In genomic region chr16:57709663-57710062, GRCh38 we compare ENCODE assay signal across 21 cellular contexts. TPM values are rescaled to one million over a fixed set of nuclear protein-coding genes. Genes with fewer than 3 reads are reported as not detected.
DNase-seq lines count a peak whose midpoint lies in the region; ATAC-seq, FAIRE-seq and TF ChIP-seq lines count a peak whose summit lies in the region.
"Had no signal": no experiment of that assay in that cellular context is flagged by ENCODE, and none has a peak within 500 bp of the region (broad histone marks: within the 10 kb centered on the region; RNA-seq: fewer than 3 reads in every experiment).

No MANE protein-coding gene starts in this region.

- WGBS in K562 (ENCODE audit: insufficient coverage, low coverage, missing lambda C conversion rate): 8% methylated on average over 3 of the region's 3 CpGs
- WGBS in HepG2 (ENCODE audit: low lambda C conversion rate): 2% methylated on average over 3 of the region's 3 CpGs
- WGBS in spleen, 5 donors: 72 to 94% (median 83%) methylated on average over 3 of the region's 3 CpGs
- 84 to 92% (median 89%) methylated on average over 3 of the region's 3 CpGs for WGBS in stomach, 5 donors

- no peaks in the 10 kb centered on the region for H3K79me2 ChIP-seq in K562 (ENCODE audit: control insufficient read depth, insufficient read depth, low read length)
- H3K79me2 ChIP-seq in HepG2 (ENCODE audit: insufficient read depth, low read length): no peaks in the 10 kb centered on the region

- BruUV-seq in K562 (replicated peaks; lab: Mats Ljungman, UMichigan): no TSS peak
- no TSS peak for BruUV-seq in HepG2 (replicated peaks; lab: Mats Ljungman, UMichigan)

- H2AFZ ChIP-seq in K562 (ENCODE audit: low read depth, low read length) (no peak overlapping the region), HepG2 (ENCODE audit: low read length) (no peak overlapping the region)
- H2AFZ ChIP-seq: GM23248 had no signal

- H3K9me3 ChIP-seq in K562 (replicated peaks; ENCODE audit: control insufficient read depth, insufficient read depth, low read depth, low read length) (no peaks in the 10 kb centered on the region), HepG2 (ENCODE audit: low read length) (no peaks in the 10 kb centered on the region), spleen (no peaks in the 10 kb centered on the region), stomach (no peaks in the 10 kb centered on the region)
- H3K9me3 ChIP-seq: BE2C, HAP-1 had no signal

- H3K4me1 ChIP-seq in K562 (replicated peaks in 1 of 2; ENCODE audit: control insufficient read depth in 2 of 2, insufficient read depth in 2 of 2, low read length in 2 of 2) (peaks cover 6 to 16% of the 10 kb centered on the region in 2 experiments; a peak in 4 of 5 replicates), HepG2 (ENCODE audit: insufficient read depth, low read length) (peaks cover 42% of the 10 kb centered on the region), spleen (no peaks in the 10 kb centered on the region), stomach (peaks cover 0 to 1% (median 0%) of the 10 kb centered on the region in 4 donors)
- H3K4me1 ChIP-seq: BE2C, HAP-1 had no signal

- CTCF ChIA-PET in K562 (lab: Yijun Ruan, JAX; ENCODE audit: low intra/inter-chr PET ratio) (no interaction called here), HepG2 (lab: Yijun Ruan, JAX; ENCODE audit: low intra/inter-chr PET ratio, low total read pairs) (interaction anchor here (1.1 to 1.9 kb wide), 3 partner anchors 11 to 61 kb away, joined by 3 to 5 read pairs (median 3); partner anchors contain the start of gene DRC7)

- FAIRE-seq in K562 (lab: Jason Lieb, UNC): no peak
- peak; percentile 91 for FAIRE-seq in HepG2 (lab: Jason Lieb, UNC)
- FAIRE-seq: A204.1, GM12892, GM18507 had no signal

- no peaks in the 10 kb centered on the region for H3K9me1 ChIP-seq in K562 (ENCODE audit: control insufficient read depth, insufficient read depth, low read length)

- TF ChIP-seq CTCF in K562 (IDR thresholded peaks at IDR 0.05 in 2 of 3, conservative IDR thresholded peaks at IDR 0.05 in 1 of 3; ENCODE audit: insufficient read depth in 2 of 3, low read depth in 1 of 3, low read length in 3 of 3) (no peak), HepG2 (CRISPR knock-in tag; IDR thresholded peaks at IDR 0.05) (no peak), spleen (IDR thresholded peaks at IDR 0.05 in 8 of 11, conservative IDR thresholded peaks at IDR 0.05 in 3 of 11) (no peak), stomach (IDR thresholded peaks at IDR 0.05) (no peak)

- POLR2A ChIA-PET in K562 (lab: Yijun Ruan, JAX): no interaction called here
- POLR2A ChIA-PET in HepG2 (lab: Yijun Ruan, JAX): interaction anchor here (1.0 to 1.4 kb wide), 3 partner anchors 9 to 42 kb away, joined by 5 to 7 read pairs (median 5); partner anchors contain the start of genes ADGRG3 and KATNB1

- no peak overlapping the region for H3K9ac ChIP-seq in K562 (ENCODE audit: insufficient read depth in 1 of 2, low read depth in 2 of 2, low read length in 2 of 2)
- peak overlapping the region; percentile 12; the same call in 1 of the 2 replicates for H3K9ac ChIP-seq in HepG2 (ENCODE audit: insufficient read depth, low read depth, low read length)
- H3K9ac ChIP-seq: GM23248 had no signal

- H3K36me3 ChIP-seq in K562 (ENCODE audit: control insufficient read depth, insufficient read depth, low read length) (no peaks in the 10 kb centered on the region), HepG2 (replicated peaks in 1 of 2; ENCODE audit: control insufficient read depth in 1 of 2, insufficient read depth in 2 of 2, low read length in 2 of 2) (no peaks in the 10 kb centered on the region), spleen (no peaks in the 10 kb centered on the region), stomach (no peaks in the 10 kb centered on the region)
- H3K36me3 ChIP-seq: BE2C, HAP-1 had no signal

- intact Hi-C loops in K562 (cut with micrococcal nuclease): no loop called here
- intact Hi-C loops in HepG2 (cut with micrococcal nuclease; ENCODE audit: unreplicated experiment): no loop called here
- intact Hi-C loops in spleen (cut with DNase I; ENCODE audit: low total_unique reads): no loop called here
- intact Hi-C loops in stomach (cut with DNase I; ENCODE audit: low total_unique reads): no loop called here

- no peak overlapping the region for H3K27ac ChIP-seq in K562 (ENCODE audit: extremely low read depth, low read depth, low read length)
- peak overlapping the region; percentile 62 for H3K27ac ChIP-seq in HepG2 (ENCODE audit: extremely low read length, insufficient read depth, low read length)
- no peak overlapping the region for H3K27ac ChIP-seq in spleen
- no peak overlapping the region for H3K27ac ChIP-seq in stomach
- H3K27ac ChIP-seq: GM23248 had no signal

- TF ChIP-seq POLR2A in K562 (conservative IDR thresholded peaks at IDR 0.05) (no peak), HepG2 (IDR thresholded peaks at IDR 0.05; ENCODE audit: insufficient read depth in 1 of 2, low read depth in 2 of 2, low read length in 2 of 2) (no peak), spleen (IDR thresholded peaks at IDR 0.05) (no peak), stomach (IDR thresholded peaks at IDR 0.05) (no peak)

- TF ChIP-seq EP300 in K562 (IDR thresholded peaks at IDR 0.05; ENCODE audit: low read length) (no peak), HepG2 (IDR thresholded peaks at IDR 0.05; ENCODE audit: low read depth in 2 of 2, low read length in 2 of 2) (peak in 1 of 2 experiments; percentile 68; a peak in 2 of 4 replicates), HepG2 (CRISPR knock-in tag; IDR thresholded peaks at IDR 0.05; ENCODE audit: borderline replicate concordance) (no peak), stomach (IDR thresholded peaks at IDR 0.05) (no peak)

- H3K4me2 ChIP-seq in K562 (ENCODE audit: insufficient read depth, low read length): no peak overlapping the region
- peak overlapping the region; percentile 55 for H3K4me2 ChIP-seq in HepG2 (ENCODE audit: low read depth, low read length)

- in situ Hi-C loops in K562 (cut with MboI) (no loop called here), HepG2 (cut with HindIII; ENCODE audit: extremely low pct_ligation_motif_present, low pct_unique_long_range_greater_than_20kb) (no loop called here)

- H4K20me1 ChIP-seq in K562 (replicated peaks; ENCODE audit: control insufficient read depth, insufficient read depth, low read length) (no peaks in the 10 kb centered on the region), HepG2 (ENCODE audit: insufficient read depth, low read length) (no peaks in the 10 kb centered on the region)

- no peak for DNase-seq in K562 (ENCODE audit: extremely low read depth in 1 of 4, low spot score in 3 of 4)
- peak; percentile 75 for DNase-seq in HepG2 (ENCODE audit: low spot score)
- peak; percentile 4 for DNase-seq in spleen
- DNase-seq in COLO668 (lab: John Stamatoyannopoulos, UW; ENCODE audit: unreplicated experiment): no peak
- no peak for DNase-seq in stomach
- DNase-seq: ACHN; BE2C; C1 segment of cervical spinal cord; CD4-positive, CD25-positive, alpha-beta regulatory T cell; DMS153; DMS79; GDM1; GM23248; KBM-7 had no signal

- H3K27me3 ChIP-seq in K562 (ENCODE audit: control insufficient read depth in 2 of 2, insufficient read depth in 2 of 2, low read length in 2 of 2) (peaks cover 5 to 21% of the 10 kb centered on the region in 2 experiments; a peak in 4 of 5 replicates), HepG2 (ENCODE audit: control insufficient read depth in 1 of 2, insufficient read depth in 2 of 2, low read length in 2 of 2) (no peaks in the 10 kb centered on the region), spleen (replicated peaks in 1 of 7) (no peaks in the 10 kb centered on the region), stomach (peaks cover 0 to 5% (median 5%) of the 10 kb centered on the region in 3 donors)
- H3K27me3 ChIP-seq: BE2C had no signal

- H3K4me3 ChIP-seq in K562 (no peak overlapping the region), HepG2 (replicated peaks in 1 of 3; ENCODE audit: insufficient read depth in 1 of 3, low read depth in 2 of 3, low read length in 3 of 3) (no peak overlapping the region), spleen (no peak overlapping the region), stomach (no peak overlapping the region)
- H3K4me3 ChIP-seq: GM23248, HAP-1 had no signal

- no peak for ATAC-seq in K562
- ATAC-seq in HepG2: peak; percentile 83

- TF ChIP-seq RAD21 in K562 (CRISPR knock-in tag; conservative IDR thresholded peaks at IDR 0.05 in 1 of 2, IDR thresholded peaks at IDR 0.05 in 1 of 2): no peak
- TF ChIP-seq RAD21 in HepG2 (CRISPR knock-in tag; IDR thresholded peaks at IDR 0.05): no peak

RNA-seq across cellular contexts. Expression of gene DRC7, which starts 15.1 kb away (rescaled TPM):
- total RNA-seq in K562 (2011; cell fraction: chromatin; rRNA removed; ENCODE audit: low replicate concordance): 0.90 and 1.9 TPM in 2 replicates
- not detected in 2 replicates for total RNA-seq in K562 (2011; cell fraction: nucleolus; rRNA removed)
- 0.15 TPM in 1 of 2 replicates, not detected in the other for total RNA-seq in K562 (2011; cell fraction: nucleoplasm; rRNA removed)
- total RNA-seq in K562 (2014; rRNA removed) (0.09 TPM in 1 of 2 replicates, not detected in the other), K562 (2014; rRNA removed; fragmentation: Illumina TruSeq; extraction: Trizol) (0.04 TPM in 1 of 2 replicates, not detected in the other), K562 (2015; rRNA removed; fragmentation: Illumina TruSeq; extraction: Trizol) (0.19 and 0.33 TPM in 2 replicates), K562 (2021) (0.22 and 0.24 TPM in 2 replicates), HepG2 (2016; rRNA removed; fragmentation: Illumina TruSeq; extraction: Trizol) (2.7 and 3.4 TPM in 2 replicates), spleen (1 to 10 TPM in 1 of 7 donors, under 1 TPM in 2, not detected in 4; 0.20 to 2.1 (median 0.60) TPM), stomach (not detected)
- polyA plus RNA-seq in K562 (2011; rRNA removed) (0.13 and 0.53 TPM in 2 replicates), K562 (2014; fragmentation: Illumina TruSeq; extraction: Trizol) (0.12 and 0.29 TPM in 2 replicates), K562 (2014; fragmentation: Nextera tagmentation; extraction: Ambion mirVana) (not detected), K562 (2014; rRNA removed) (not detected in 2 replicates), HepG2 (2011; rRNA removed) (3.4 and 3.5 TPM in 2 replicates), spleen (under 1 TPM; 0.03 to 0.11 (median 0.06) TPM), stomach (not detected)
- polyA plus RNA-seq in K562 (2011; cell fraction: cytosol; rRNA removed): 0.07 and 0.40 TPM in 2 replicates
- polyA plus RNA-seq in K562 (2011; cell fraction: nucleus; rRNA removed): 0.65 and 1.0 TPM in 2 replicates
- polyA plus RNA-seq in K562 (2012): 0.51 and 1.4 TPM in 2 replicates
- polyA minus RNA-seq in K562 (2011; rRNA and poly(A)+ RNA removed): 0.35 and 0.69 TPM in 2 replicates
- not detected in 2 replicates for polyA minus RNA-seq in K562 (2011; cell fraction: cytosol; rRNA and poly(A)+ RNA removed)
- polyA minus RNA-seq in K562 (2011; cell fraction: nucleus; rRNA and poly(A)+ RNA removed): 0.27 and 0.67 TPM in 2 replicates
- 0.26 and 1.5 TPM in 2 replicates for total RNA-seq in HepG2 (2016; cell fraction: cytosol; rRNA removed; fragmentation: Illumina TruSeq; extraction: Trizol; ENCODE audit: low read depth)
- 2.4 and 2.5 TPM in 2 replicates for total RNA-seq in HepG2 (2016; cell fraction: insoluble cytoplasmic fraction; rRNA removed; fragmentation: Illumina TruSeq; extraction: Trizol)
- total RNA-seq in HepG2 (2016; cell fraction: membrane; rRNA removed; fragmentation: Illumina TruSeq; extraction: Trizol): 1.4 and 2.1 TPM in 2 replicates
- total RNA-seq in HepG2 (2016; cell fraction: nucleus; rRNA removed; fragmentation: Illumina TruSeq; extraction: Trizol): 0.59 and 1.6 TPM in 2 replicates
- 2.7 and 3.1 TPM in 2 replicates for polyA plus RNA-seq in HepG2 (2011; cell fraction: cytosol; rRNA removed)
- 3.4 TPM in 2 replicates for polyA plus RNA-seq in HepG2 (2011; cell fraction: nucleus; rRNA removed)
- 4.1 and 4.4 TPM in 2 replicates for polyA plus RNA-seq in HepG2 (2012)
- 0.70 and 1.3 TPM in 2 replicates for polyA plus RNA-seq in HepG2 (2016; cell fraction: cytosol; fragmentation: Illumina TruSeq; extraction: Trizol; ENCODE audit: low read depth)
- polyA plus RNA-seq in HepG2 (2016; cell fraction: insoluble cytoplasmic fraction; fragmentation: Illumina TruSeq; extraction: Trizol; ENCODE audit: low read depth): 2.0 and 2.4 TPM in 2 replicates
- 1.0 and 1.1 TPM in 2 replicates for polyA plus RNA-seq in HepG2 (2016; cell fraction: membrane; fragmentation: Illumina TruSeq; extraction: Trizol; ENCODE audit: low read depth)
- 1.6 and 1.8 TPM in 2 replicates for polyA plus RNA-seq in HepG2 (2016; cell fraction: nucleus; fragmentation: Illumina TruSeq; extraction: Trizol; ENCODE audit: insufficient read depth, low read depth)
- 1.2 TPM in 1 of 2 replicates, not detected in the other for polyA minus RNA-seq in HepG2 (2011; rRNA and poly(A)+ RNA removed; ENCODE audit: low replicate concordance)
- 0.99 and 1.1 TPM in 2 replicates for polyA minus RNA-seq in HepG2 (2011; cell fraction: cytosol; rRNA and poly(A)+ RNA removed)
- polyA minus RNA-seq in HepG2 (2011; cell fraction: nucleus; rRNA and poly(A)+ RNA removed): 1.3 and 2.5 TPM in 2 replicates
- total RNA-seq: CD4-positive, CD25-positive, alpha-beta regulatory T cell; Daoy; GM23248; HT-29 had no signal
- polyA plus RNA-seq: CD4-positive, CD25-positive, alpha-beta regulatory T cell; GM23248 had no signal

RNA-seq across cellular contexts. Expression of gene KATNB1, which starts 25.9 kb away (rescaled TPM):
- 32.2 and 108 TPM in 2 replicates for total RNA-seq in K562 (2011; cell fraction: chromatin; rRNA removed; ENCODE audit: low replicate concordance)
- 85.9 and 107 TPM in 2 replicates for total RNA-seq in K562 (2011; cell fraction: nucleolus; rRNA removed)
- 35.6 and 47.7 TPM in 2 replicates for total RNA-seq in K562 (2011; cell fraction: nucleoplasm; rRNA removed)
- 41.7 and 49.9 TPM in 2 replicates for total RNA-seq in K562 (2014; rRNA removed)
- total RNA-seq in K562 (2014; rRNA removed; fragmentation: Illumina TruSeq; extraction: Trizol): 11.0 and 12.4 TPM in 2 replicates
- total RNA-seq in K562 (2015; rRNA removed; fragmentation: Illumina TruSeq; extraction: Trizol): 16.2 and 19.2 TPM in 2 replicates
- total RNA-seq in K562 (2021): 50.2 and 52.6 TPM in 2 replicates
- 21.9 and 35.8 TPM in 2 replicates for polyA plus RNA-seq in K562 (2011; rRNA removed)
- polyA plus RNA-seq in K562 (2011; cell fraction: cytosol; rRNA removed): 23.3 and 42.8 TPM in 2 replicates
- polyA plus RNA-seq in K562 (2011; cell fraction: nucleus; rRNA removed): 157 and 196 TPM in 2 replicates
- 32.5 and 46.3 TPM in 2 replicates for polyA plus RNA-seq in K562 (2012)
- polyA plus RNA-seq in K562 (2014; fragmentation: Illumina TruSeq; extraction: Trizol): 34.2 and 55.7 TPM in 2 replicates
- polyA plus RNA-seq in K562 (2014; fragmentation: Nextera tagmentation; extraction: Ambion mirVana): 1 to 10 TPM; 1.2 to 2.6 TPM
- polyA plus RNA-seq in K562 (2014; rRNA removed): 39.6 and 48.0 TPM in 2 replicates
- polyA minus RNA-seq in K562 (2011; rRNA and poly(A)+ RNA removed): 9.4 and 10.4 TPM in 2 replicates
- polyA minus RNA-seq in K562 (2011; cell fraction: cytosol; rRNA and poly(A)+ RNA removed): 17.7 and 29.2 TPM in 2 replicates
- polyA minus RNA-seq in K562 (2011; cell fraction: nucleus; rRNA and poly(A)+ RNA removed): 35.1 and 38.8 TPM in 2 replicates
- total RNA-seq in HepG2 (2016; rRNA removed; fragmentation: Illumina TruSeq; extraction: Trizol): 25.2 and 31.5 TPM in 2 replicates
- 14.2 and 18.3 TPM in 2 replicates for total RNA-seq in HepG2 (2016; cell fraction: cytosol; rRNA removed; fragmentation: Illumina TruSeq; extraction: Trizol; ENCODE audit: low read depth)
- total RNA-seq in HepG2 (2016; cell fraction: insoluble cytoplasmic fraction; rRNA removed; fragmentation: Illumina TruSeq; extraction: Trizol): 21.2 and 33.1 TPM in 2 replicates
- total RNA-seq in HepG2 (2016; cell fraction: membrane; rRNA removed; fragmentation: Illumina TruSeq; extraction: Trizol): 34.3 and 42.2 TPM in 2 replicates
- 21.9 and 25.7 TPM in 2 replicates for total RNA-seq in HepG2 (2016; cell fraction: nucleus; rRNA removed; fragmentation: Illumina TruSeq; extraction: Trizol)
- 39.8 and 43.5 TPM in 2 replicates for polyA plus RNA-seq in HepG2 (2011; rRNA removed)
- polyA plus RNA-seq in HepG2 (2011; cell fraction: cytosol; rRNA removed): 17.4 and 27.7 TPM in 2 replicates
- polyA plus RNA-seq in HepG2 (2011; cell fraction: nucleus; rRNA removed): 122 and 146 TPM in 2 replicates
- 16.2 and 20.9 TPM in 2 replicates for polyA plus RNA-seq in HepG2 (2012)
- polyA plus RNA-seq in HepG2 (2016; cell fraction: cytosol; fragmentation: Illumina TruSeq; extraction: Trizol; ENCODE audit: low read depth): 15.0 and 20.0 TPM in 2 replicates
- 22.6 and 30.3 TPM in 2 replicates for polyA plus RNA-seq in HepG2 (2016; cell fraction: insoluble cytoplasmic fraction; fragmentation: Illumina TruSeq; extraction: Trizol; ENCODE audit: low read depth)
- 30.4 and 34.5 TPM in 2 replicates for polyA plus RNA-seq in HepG2 (2016; cell fraction: membrane; fragmentation: Illumina TruSeq; extraction: Trizol; ENCODE audit: low read depth)
- polyA plus RNA-seq in HepG2 (2016; cell fraction: nucleus; fragmentation: Illumina TruSeq; extraction: Trizol; ENCODE audit: insufficient read depth, low read depth): 49.3 and 53.8 TPM in 2 replicates
- polyA minus RNA-seq in HepG2 (2011; rRNA and poly(A)+ RNA removed; ENCODE audit: low replicate concordance): 29.8 and 60.0 TPM in 2 replicates
- polyA minus RNA-seq in HepG2 (2011; cell fraction: cytosol; rRNA and poly(A)+ RNA removed): 13.6 and 19.1 TPM in 2 replicates
- polyA minus RNA-seq in HepG2 (2011; cell fraction: nucleus; rRNA and poly(A)+ RNA removed): 27.9 and 30.3 TPM in 2 replicates
- 10 to 100 TPM; 15.7 to 23.1 (median 18.2) TPM for total RNA-seq in spleen
- polyA plus RNA-seq in spleen: 10 to 100 TPM; 10.6 to 14.5 (median 11.2) TPM
- 10 to 100 TPM in 4 of 5 donors, 1 to 10 TPM in 1; 6.7 to 58.5 (median 25.7) TPM for total RNA-seq in stomach
- 10 to 100 TPM; 12.7 to 13.5 (median 13.3) TPM for polyA plus RNA-seq in stomach

RNA-seq across cellular contexts. Expression of gene ADGRG3, which starts 41.6 kb away (rescaled TPM):
- total RNA-seq in K562 (2011; cell fraction: chromatin; rRNA removed; ENCODE audit: low replicate concordance): 0.40 and 1.00 TPM in 2 replicates
- total RNA-seq in K562 (2011; cell fraction: nucleolus; rRNA removed): 0.17 and 0.66 TPM in 2 replicates
- 0.29 TPM in 1 of 2 replicates, not detected in the other for total RNA-seq in K562 (2011; cell fraction: nucleoplasm; rRNA removed)
- total RNA-seq in K562 (2014; rRNA removed) (not detected in 2 replicates), K562 (2014; rRNA removed; fragmentation: Illumina TruSeq; extraction: Trizol) (0.16 TPM in 1 of 2 replicates, not detected in the other), K562 (2015; rRNA removed; fragmentation: Illumina TruSeq; extraction: Trizol) (0.08 TPM in 1 of 2 replicates, not detected in the other), K562 (2021) (0.09 and 0.16 TPM in 2 replicates), HepG2 (2016; rRNA removed; fragmentation: Illumina TruSeq; extraction: Trizol) (1.0 and 2.7 TPM in 2 replicates), spleen (100 to 1,000 TPM in 2 of 7 donors, 10 to 100 TPM in 5; 16.6 to 116 (median 34.2) TPM), stomach (10 to 100 TPM in 1 of 5 donors, 1 to 10 TPM in 2, not detected in 2; 1.7 to 50.2 (median 7.7) TPM)
- polyA plus RNA-seq in K562 (2011; rRNA removed) (0.13 and 0.18 TPM in 2 replicates), K562 (2014; fragmentation: Illumina TruSeq; extraction: Trizol) (0.09 and 0.10 TPM in 2 replicates), K562 (2014; fragmentation: Nextera tagmentation; extraction: Ambion mirVana) (under 1 TPM; 0.10 to 0.30 TPM), K562 (2014; rRNA removed) (0.24 and 0.52 TPM in 2 replicates), HepG2 (2011; rRNA removed) (11.8 and 13.6 TPM in 2 replicates), spleen (10 to 100 TPM in 1 of 3 donors, 1 to 10 TPM in 2; 2.5 to 15.3 (median 8.5) TPM), stomach (1 to 10 TPM in 1 of 3 donors, under 1 TPM in 2; 0.46 to 1.7 (median 0.95) TPM)
- 0.09 and 0.18 TPM in 2 replicates for polyA plus RNA-seq in K562 (2011; cell fraction: cytosol; rRNA removed)
- polyA plus RNA-seq in K562 (2011; cell fraction: nucleus; rRNA removed): 0.51 and 0.59 TPM in 2 replicates
- 0.03 and 2.0 TPM in 2 replicates for polyA plus RNA-seq in K562 (2012)
- 0.21 TPM in 1 of 2 replicates, not detected in the other for polyA minus RNA-seq in K562 (2011; rRNA and poly(A)+ RNA removed)
- polyA minus RNA-seq in K562 (2011; cell fraction: cytosol; rRNA and poly(A)+ RNA removed): not detected in 2 replicates
- 0.27 TPM in 1 of 2 replicates, not detected in the other for polyA minus RNA-seq in K562 (2011; cell fraction: nucleus; rRNA and poly(A)+ RNA removed)
- 0.79 and 1.1 TPM in 2 replicates for total RNA-seq in HepG2 (2016; cell fraction: cytosol; rRNA removed; fragmentation: Illumina TruSeq; extraction: Trizol; ENCODE audit: low read depth)
- 1.1 and 2.2 TPM in 2 replicates for total RNA-seq in HepG2 (2016; cell fraction: insoluble cytoplasmic fraction; rRNA removed; fragmentation: Illumina TruSeq; extraction: Trizol)
- 1.0 and 1.5 TPM in 2 replicates for total RNA-seq in HepG2 (2016; cell fraction: membrane; rRNA removed; fragmentation: Illumina TruSeq; extraction: Trizol)
- 2.3 and 2.7 TPM in 2 replicates for total RNA-seq in HepG2 (2016; cell fraction: nucleus; rRNA removed; fragmentation: Illumina TruSeq; extraction: Trizol)
- polyA plus RNA-seq in HepG2 (2011; cell fraction: cytosol; rRNA removed): 10.8 and 11.2 TPM in 2 replicates
- polyA plus RNA-seq in HepG2 (2011; cell fraction: nucleus; rRNA removed): 21.1 and 23.7 TPM in 2 replicates
- polyA plus RNA-seq in HepG2 (2012): 5.8 and 8.1 TPM in 2 replicates
- 0.49 and 0.54 TPM in 2 replicates for polyA plus RNA-seq in HepG2 (2016; cell fraction: cytosol; fragmentation: Illumina TruSeq; extraction: Trizol; ENCODE audit: low read depth)
- 1.3 TPM in 2 replicates for polyA plus RNA-seq in HepG2 (2016; cell fraction: insoluble cytoplasmic fraction; fragmentation: Illumina TruSeq; extraction: Trizol; ENCODE audit: low read depth)
- 0.65 and 1.0 TPM in 2 replicates for polyA plus RNA-seq in HepG2 (2016; cell fraction: membrane; fragmentation: Illumina TruSeq; extraction: Trizol; ENCODE audit: low read depth)
- 5.4 and 6.5 TPM in 2 replicates for polyA plus RNA-seq in HepG2 (2016; cell fraction: nucleus; fragmentation: Illumina TruSeq; extraction: Trizol; ENCODE audit: insufficient read depth, low read depth)
- polyA minus RNA-seq in HepG2 (2011; rRNA and poly(A)+ RNA removed; ENCODE audit: low replicate concordance): 0.91 and 31.9 TPM in 2 replicates
- 4.7 and 5.3 TPM in 2 replicates for polyA minus RNA-seq in HepG2 (2011; cell fraction: cytosol; rRNA and poly(A)+ RNA removed)
- 8.9 and 10.4 TPM in 2 replicates for polyA minus RNA-seq in HepG2 (2011; cell fraction: nucleus; rRNA and poly(A)+ RNA removed)
- total RNA-seq: Daoy, GM23248, H4, HT-29 had no signal
- polyA plus RNA-seq: CD4-positive, CD25-positive, alpha-beta regulatory T cell; GM23248 had no signal

Comparison
In these comparisons a context has a peak if more than half of its experiments do, and no peak if none do; other contexts are left out.
1. DNase-seq: peak in HepG2 (single experiment) and spleen (single experiment); none in K562 (0 of 4), COLO668 (single experiment) and stomach (single experiment).
2. Of the 241 proteins assayed by ChIP-seq in both HepG2 and K562: peak only in HepG2: ARID3A, ATF1, ATF2, ATF7, BCL6, CBX5 and 32 more; only in K562: none; in both: CEBPB and CEBPG; in neither: 191; mixed calls (peak in some experiments, not most) for 10.